In genomic region chr4:12701384-12701783, GRCh38 we compare ENCODE assay signal across 24 cellular contexts.
DNase-seq lines count a peak whose midpoint lies in the region; ATAC-seq lines count a peak whose summit lies in the region.
"Had no signal": no experiment of that assay in that cellular context is flagged by ENCODE, and none has a peak within 500 bp of the region (broad histone marks: within the 10 kb centered on the region; RNA-seq: fewer than 3 reads in every experiment).

No MANE protein-coding gene starts in this region.

- H3K18ac ChIP-seq in trophoblast cell (ENCODE audit: low read length), result no peak overlapping the region

- no peaks in the 10 kb centered on the region for H3K79me2 ChIP-seq in trophoblast cell (ENCODE audit: control insufficient read depth, insufficient read depth, low read length, poor library complexity)

- H2BK5ac ChIP-seq in trophoblast cell (ENCODE audit: low read depth, low read length, poor library complexity), result no peak overlapping the region

- ATAC-seq in GM18498 (IDR thresholded peaks at IDR 0.05; ENCODE audit: unreplicated experiment) (peak; percentile 72), GM19035 (IDR thresholded peaks at IDR 0.05; ENCODE audit: unreplicated experiment) (peak; percentile 76), HG02588 (IDR thresholded peaks at IDR 0.05; ENCODE audit: unreplicated experiment) (peak; percentile 70), HG03280 (IDR thresholded peaks at IDR 0.05; ENCODE audit: unreplicated experiment) (peak; percentile 83), HG03354 (IDR thresholded peaks at IDR 0.05; ENCODE audit: poor library complexity, severe bottlenecking, unreplicated experiment) (no peak)
- ATAC-seq: gastrocnemius medialis, T-cell had no signal

- no peaks in the 10 kb centered on the region for H3K36me3 ChIP-seq in trophoblast cell (ENCODE audit: control insufficient read depth in 1 of 2, insufficient read depth in 2 of 2, low read length in 2 of 2)
- H3K36me3 ChIP-seq: BE2C, breast epithelium, esophagus muscularis mucosa, gastrocnemius medialis, prostate gland had no signal

- H3K14ac ChIP-seq in trophoblast cell (ENCODE audit: low read length), result no peak overlapping the region

- H3K4me2 ChIP-seq in trophoblast cell (ENCODE audit: low read length), result no peak overlapping the region

- H3K23ac ChIP-seq in trophoblast cell (ENCODE audit: low read length), result no peak overlapping the region

- H3K9me3 ChIP-seq in trophoblast cell (ENCODE audit: insufficient read depth, low read depth, low read length), result no peaks in the 10 kb centered on the region
- H3K9me3 ChIP-seq: BE2C, breast epithelium, esophagus muscularis mucosa, gastrocnemius medialis, prostate gland had no signal

- H2AFZ ChIP-seq in trophoblast cell (ENCODE audit: insufficient read depth, low read length, poor library complexity), result no peak overlapping the region

- H2BK120ac ChIP-seq in trophoblast cell (ENCODE audit: insufficient read depth, low read length, poor library complexity), result no peak overlapping the region

- H2AK5ac ChIP-seq in trophoblast cell (ENCODE audit: low read length), result no peak overlapping the region

- WGBS in trophoblast cell (ENCODE audit: extremely low coverage, insufficient coverage, insufficient read length), result no CpG with 5 or more reads among the region's 1 CpG

- H3K4me3 ChIP-seq in trophoblast cell (ENCODE audit: low read depth, low read length), result no peak overlapping the region
- H3K4me3 ChIP-seq: breast epithelium, coronary artery, esophagus muscularis mucosa, gastrocnemius medialis, lung, prostate gland had no signal

- DNase-seq in DMS 273 treated with DMSO at 0.1 percent for 48 hours (lab: John Stamatoyannopoulos, UW) (no peak), SK-N-DZ (ENCODE audit: low spot score) (no peak), trophoblast cell (no peak)
- DNase-seq: activated CD4-positive, CD25-positive, alpha-beta regulatory T cell treated with anti-CD3 and anti-CD28 coated beads, Interleukin-2, amount 50 U/mL, for 72 hours; activated naive CD4-positive, alpha-beta T cell; activated T-cell treated with anti-CD3 and anti-CD28 coated beads, Interleukin-2, amount 50 U/mL, for 24 hours; BE2C; COR-L47; gastrocnemius medialis; NCI-H510A treated with DMSO at 0.1 percent for 48 hours; NK-92 treated with Interleukin-12 subunit alpha and Interleukin-12 subunit beta, amount 100 ng/mL, for 24 hours; SIG-M5; T-cell had no signal

- H3K9ac ChIP-seq in trophoblast cell (ENCODE audit: low read length), result no peak overlapping the region

- no peak overlapping the region for H4K8ac ChIP-seq in trophoblast cell (ENCODE audit: low read depth, low read length)

- no peak overlapping the region for H2BK12ac ChIP-seq in trophoblast cell (ENCODE audit: low read length)

- H4K91ac ChIP-seq in trophoblast cell (ENCODE audit: low read depth, low read length), result no peak overlapping the region

- no peak overlapping the region for H4K12ac ChIP-seq in trophoblast cell (ENCODE audit: low read depth, low read length)

- no peak overlapping the region for H3K27ac ChIP-seq in trophoblast cell (ENCODE audit: low read depth, low read length)
- H3K27ac ChIP-seq: breast epithelium, coronary artery, esophagus muscularis mucosa, gastrocnemius medialis, HL-60, prostate gland had no signal

- H3K79me1 ChIP-seq in trophoblast cell (ENCODE audit: low read length), result no peaks in the 10 kb centered on the region

- H3K4me1 ChIP-seq in trophoblast cell (ENCODE audit: control insufficient read depth in 1 of 2, insufficient read depth in 2 of 2, low read length in 2 of 2), result no peaks in the 10 kb centered on the region
- H3K4me1 ChIP-seq: BE2C, breast epithelium, esophagus muscularis mucosa, gastrocnemius medialis, prostate gland had no signal

- H3K27me3 ChIP-seq in trophoblast cell (ENCODE audit: insufficient read depth, low read length), result no peaks in the 10 kb centered on the region
- H3K27me3 ChIP-seq: BE2C, breast epithelium, esophagus muscularis mucosa had no signal

- H3K4ac ChIP-seq in trophoblast cell (ENCODE audit: low read depth, low read length), result no peak overlapping the region
